ENCODE assay signal across 1 cellular context in the genomic region with DNA sequence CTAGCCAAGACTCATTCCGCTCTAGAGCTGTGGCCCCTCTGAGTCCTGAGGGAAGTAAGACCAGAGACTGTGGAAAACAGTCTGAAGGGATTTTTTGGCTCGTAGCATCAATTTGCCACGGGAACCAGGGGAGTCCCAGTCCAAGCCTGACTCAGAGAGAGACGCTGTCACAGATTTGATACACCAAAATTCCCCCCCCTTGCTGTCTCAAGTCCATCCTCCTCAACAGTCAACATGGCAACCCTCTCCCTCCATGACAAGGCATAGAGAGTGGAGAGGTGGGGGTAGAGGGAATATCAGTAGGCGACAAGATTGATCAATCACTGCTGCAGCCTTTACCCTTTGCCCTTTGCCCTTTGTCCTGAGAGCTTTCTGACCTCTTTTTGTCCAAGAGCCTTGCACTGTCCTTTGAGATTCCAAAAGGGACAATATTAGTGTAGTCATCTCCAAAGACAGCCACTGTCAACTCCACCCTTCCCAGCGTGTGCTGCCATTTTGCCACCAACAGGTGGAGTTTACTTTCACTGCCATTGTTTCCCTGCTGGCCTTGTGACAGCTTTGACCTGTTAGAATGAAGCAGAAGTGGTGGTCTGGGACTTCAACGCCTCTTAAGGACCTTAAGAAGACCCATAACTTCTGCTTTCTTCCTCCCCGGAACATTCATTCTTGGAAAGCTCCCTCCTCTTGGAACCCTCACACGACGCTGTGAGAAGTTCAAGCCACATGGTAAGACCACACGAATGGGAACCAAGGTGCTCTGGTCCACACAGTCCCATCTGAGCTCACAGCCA.
TF ChIP-seq lines count a peak whose summit lies in the region.

No MANE protein-coding gene starts in this region.

TF ChIP-seq in H1, 55 proteins besides CTCF, POLR2A, EP300 and RAD21:
- TF ChIP-seq EGR1 (IDR thresholded peaks at IDR 0.05; ENCODE audit: borderline replicate concordance, low read depth, low read length): no peak
- 0 out of 2 replicates have a peak, but pooled peaks have one; percentile 26 for TF ChIP-seq YY1 (IDR thresholded peaks at IDR 0.05; ENCODE audit: low read depth, low read length)
TF ChIP-seq in H1: peak in this region for 1.
